In genomic region chr18:62131305-62131909, GRCh38 we compare ENCODE assay signal across 8 cellular contexts.
A peak's percentile ranks its signal among the peaks of the same experiment; 100 is the strongest.
DNase-seq lines count a peak whose midpoint lies in the region; FAIRE-seq and TF ChIP-seq lines count a peak whose summit lies in the region.

No MANE protein-coding gene starts in this region.

- CTCF ChIA-PET in GM10248 (lab: Yijun Ruan, JAX) = interaction anchor here (0.7 to 5.6 kb wide), 17 partner anchors 9 to 638 kb away, joined by 3 to 43 read pairs (median 7); no protein-coding TSS in a partner anchor

- DNase-seq in GM10248 (ENCODE audit: extremely low spot score) (peak; percentile 50), HCEC 1CT (peak; percentile 51), NCI-H1105 treated with DMSO at 0.1 percent for 48 hours (lab: John Stamatoyannopoulos, UW) (peak; percentile 66), brain pericyte (ENCODE audit: low read depth, low spot score) (peak; percentile 7), islet precursor cell (peak; percentile 66), middle frontal gyrus (ENCODE audit: extremely low spot score, low spot score) (no peak)
- DNase-seq in stimulated activated CD4-positive, alpha-beta T cell treated with anti-CD3 and anti-CD28 coated beads, Interleukin-1b, Interleukin-23, amount 100 ng/mL, for 48 hours = peak; percentile 60

- POLR2A ChIA-PET in GM10248 (lab: Yijun Ruan, JAX) = no interaction called here

- TF ChIP-seq CTCF in GM10248 (IDR thresholded peaks at IDR 0.05; ENCODE audit: control extremely low read depth, extremely low read depth, low read depth, missing control alignments) = peak; percentile 85

- peak; percentile 85 for FAIRE-seq in TTC549 (lab: Jason Lieb, UNC)
